In genomic region chr2:47169784-47170183, GRCh38 we compare ENCODE assay signal across 13 cellular contexts. TPM values are rescaled to one million over a fixed set of nuclear protein-coding genes. Genes with fewer than 3 reads are reported as not detected.
DNase-seq lines count a peak whose midpoint lies in the region; ATAC-seq, FAIRE-seq and TF ChIP-seq lines count a peak whose summit lies in the region.
"Had no signal": no experiment of that assay in that cellular context is flagged by ENCODE, and none has a peak within 500 bp of the region (broad histone marks: within the 10 kb centered on the region; RNA-seq: fewer than 3 reads in every experiment).

No MANE protein-coding gene starts in this region.

- no peaks in the 10 kb centered on the region for H3K9me2 ChIP-seq in GM23248 (ENCODE audit: insufficient read depth)

- DNase-seq in A549 (ENCODE audit: low read depth in 1 of 2, low spot score in 1 of 2) (no peak), GM23248 (no peak), coronary artery (ENCODE audit: low spot score) (no peak), GM19240 (ENCODE audit: insufficient read length, low spot score) (no peak), NCI-H510A (lab: John Stamatoyannopoulos, UW) (no peak), foreskin melanocyte (no peak), Caco-2 (no peak)
- DNase-seq: left ventricle myocardium superior; stimulated activated CD4-positive, alpha-beta T cell treated with anti-CD3 and anti-CD28 coated beads, Interleukin-12 subunit alpha, Interleukin-12 subunit beta, amount 100 ng/mL, for 4 hours had no signal

- in situ Hi-C loops in GM23248 (cut with MboI): no loop called here

- H3K4me2 ChIP-seq in A549 (peak overlapping the region; percentile 90), GM23248 (ENCODE audit: unreplicated experiment) (peak overlapping the region; percentile 85)

- peaks cover 91% of the 10 kb centered on the region for H3F3A ChIP-seq in GM23248 (ENCODE audit: insufficient read depth)

- WGBS in A549 (ENCODE audit: missing lambda C conversion rate): 61% methylated on average over 2 of the region's 2 CpGs
- WGBS in GM23248 (ENCODE audit: low coverage in 1 of 2, low lambda C conversion rate in 2 of 2, missing lambda C conversion rate in 2 of 2), 2 experiments: 18 to 21% methylated on average over 2 of the region's 2 CpGs

- TF ChIP-seq RAD21 in A549 (conservative IDR thresholded peaks at IDR 0.05 in 1 of 2, IDR thresholded peaks at IDR 0.05 in 1 of 2): no peak

- H2AFZ ChIP-seq in GM23248: no peak overlapping the region

- no peaks in the 10 kb centered on the region for H3K27me3 Mint-ChIP-seq in nephron (ENCODE audit: low read depth)
- no peaks in the 10 kb centered on the region for H3K27me3 Mint-ChIP-seq in Caco-2 (ENCODE audit: insufficient read depth, unreplicated experiment)

- H3K4me1 Mint-ChIP-seq in nephron (peaks cover 69% of the 10 kb centered on the region), Caco-2 (ENCODE audit: low read depth, unreplicated experiment) (peaks cover 46% of the 10 kb centered on the region)

- H3K9me3 ChIP-seq in A549 (no peaks in the 10 kb centered on the region), GM23248 (ENCODE audit: low read depth) (no peaks in the 10 kb centered on the region), Caco-2 (no peaks in the 10 kb centered on the region)
- H3K9me3 ChIP-seq: neutrophil had no signal

- no peak for TF ChIP-seq EP300 in A549 (IDR thresholded peaks at IDR 0.05)

- peaks cover 91% of the 10 kb centered on the region for H3K4me1 ChIP-seq in A549
- H3K4me1 ChIP-seq in GM23248 (ENCODE audit: insufficient read depth): peaks cover 76% of the 10 kb centered on the region
- peaks cover 48% of the 10 kb centered on the region for H3K4me1 ChIP-seq in Caco-2

- intact Hi-C loops in Caco-2 (cut with micrococcal nuclease; ENCODE audit: unreplicated experiment): no loop called here

- no peaks in the 10 kb centered on the region for H3K9me3 Mint-ChIP-seq in nephron
- no peaks in the 10 kb centered on the region for H3K9me3 Mint-ChIP-seq in Caco-2 (ENCODE audit: unreplicated experiment)

- peaks cover 68% of the 10 kb centered on the region for H4K20me1 ChIP-seq in GM23248 (ENCODE audit: insufficient read depth)

- H3K36me3 Mint-ChIP-seq in nephron (ENCODE audit: low read depth): peaks cover 41% of the 10 kb centered on the region
- peaks cover 99% of the 10 kb centered on the region for H3K36me3 Mint-ChIP-seq in Caco-2 (ENCODE audit: insufficient read depth, unreplicated experiment)

- no peak overlapping the region; a peak in 1 of 6 replicates for H3K27ac ChIP-seq in A549
- H3K27ac ChIP-seq in GM23248: peak overlapping the region; percentile 49
- H3K27ac ChIP-seq in coronary artery: peak overlapping the region in 1 of 2 donors; percentile 44
- H3K27ac ChIP-seq: neutrophil had no signal

- FAIRE-seq in A549 (lab: Jason Lieb, UNC): no peak
- FAIRE-seq: colon had no signal

- H3K4me3 ChIP-seq in A549: no peak overlapping the region
- peak overlapping the region; percentile 97 for H3K4me3 ChIP-seq in GM23248
- H3K4me3 ChIP-seq in coronary artery: peak overlapping the region; percentile 31
- no peak overlapping the region for H3K4me3 ChIP-seq in Caco-2 (ENCODE audit: low read depth, low read length)

- TF ChIP-seq CTCF in A549 (IDR thresholded peaks at IDR 0.05) (no peak), coronary artery (IDR thresholded peaks at IDR 0.05) (no peak), nephron (IDR thresholded peaks at IDR 0.05; ENCODE audit: unreplicated experiment in 3 of 3) (no peak), Caco-2 (IDR thresholded peaks at IDR 0.05; ENCODE audit: insufficient read depth in 1 of 2, low read depth in 1 of 2, low read length in 1 of 2, severe bottlenecking in 1 of 2, unreplicated experiment in 1 of 2) (no peak)

- no peak overlapping the region for H3K4me3 Mint-ChIP-seq in nephron
- H3K4me3 Mint-ChIP-seq in Caco-2 (ENCODE audit: unreplicated experiment): no peak overlapping the region

- no TSS peak for BruUV-seq in Caco-2 (replicated peaks; lab: Mats Ljungman, UMichigan)

- H3K27me3 ChIP-seq in GM23248 (replicated peaks; ENCODE audit: insufficient read depth) (no peaks in the 10 kb centered on the region), Caco-2 (replicated peaks; ENCODE audit: control insufficient read depth, insufficient read depth, low read length) (no peaks in the 10 kb centered on the region)
- H3K27me3 ChIP-seq: neutrophil had no signal

- ATAC-seq in A549: no peak
- ATAC-seq: left ventricle myocardium superior had no signal

- H3K9ac ChIP-seq in GM23248: peak overlapping the region; percentile 64

- H3K36me3 ChIP-seq in GM23248 (ENCODE audit: low read depth) (peaks cover 63% of the 10 kb centered on the region), Caco-2 (ENCODE audit: control insufficient read depth, insufficient read depth, low read length) (no peaks in the 10 kb centered on the region)

- H3K27ac Mint-ChIP-seq in nephron (peak overlapping the region in 2 of 3 experiments; percentile 16 to 23), Caco-2 (ENCODE audit: unreplicated experiment) (no peak overlapping the region)

- no peak for TF ChIP-seq POLR2A in A549 (IDR thresholded peaks at IDR 0.05; ENCODE audit: low read length)

- H3K79me2 ChIP-seq in GM23248 (ENCODE audit: insufficient read depth): peaks cover 99% of the 10 kb centered on the region

- POLR2A ChIA-PET in A549 (lab: Yijun Ruan, JAX): no interaction called here
- POLR2A ChIA-PET in Caco-2 (lab: Charles Lee): interaction anchor here (1.3 kb wide), 1 partner anchor 143 kb away, joined by 3 read pairs; no protein-coding TSS in a partner anchor

- CTCF ChIA-PET in A549 (lab: Yijun Ruan, JAX) (interaction anchor here (1.1 to 1.5 kb wide), 3 partner anchors 15 to 154 kb away, joined by 3 to 6 read pairs (median 4); partner anchors contain the start of gene STPG4), Caco-2 (lab: Charles Lee) (interaction anchor here (1.4 kb wide), 1 partner anchor 143 kb away, joined by 7 read pairs; no protein-coding TSS in a partner anchor)

TF ChIP-seq in A549, 52 proteins besides CTCF, POLR2A, EP300 and RAD21:
- no peak for TF ChIP-seq BHLHE40 (IDR thresholded peaks at IDR 0.05; ENCODE audit: low read depth, low read length)
- TF ChIP-seq HOXB5 (CRISPR knock-in tag; IDR thresholded peaks at IDR 0.05): no peak
- no peak for TF ChIP-seq CHD2 (IDR thresholded peaks at IDR 0.05; ENCODE audit: low read length, partially characterized antibody)
- no peak for TF ChIP-seq JUNB (IDR thresholded peaks at IDR 0.05)
- TF ChIP-seq ELK1 (IDR thresholded peaks at IDR 0.05; ENCODE audit: low read depth, low read length): no peak
- no peak for TF ChIP-seq ZNF302 (CRISPR knock-in tag; IDR thresholded peaks at IDR 0.05)
- TF ChIP-seq ZC3H11A (IDR thresholded peaks at IDR 0.05): no peak
- no peak for TF ChIP-seq CHD4 (IDR thresholded peaks at IDR 0.05; ENCODE audit: borderline replicate concordance)
- TF ChIP-seq SREBF2 (IDR thresholded peaks at IDR 0.05): no peak
- no peak for TF ChIP-seq NR3C1 (IDR thresholded peaks at IDR 0.05)
- no peak for TF ChIP-seq MAX (IDR thresholded peaks at IDR 0.05)
- TF ChIP-seq CBX8 (IDR thresholded peaks at IDR 0.05): no peak
- TF ChIP-seq SMC3 (IDR thresholded peaks at IDR 0.05): no peak
- no peak for TF ChIP-seq HOXB13 (CRISPR knock-in tag; IDR thresholded peaks at IDR 0.05; ENCODE audit: low read depth)

RNA-seq across cellular contexts. Expression of gene CALM2, which starts 6.5 kb away (rescaled TPM):
- polyA plus RNA-seq in A549 (2011; rRNA removed) (1,000 and 1,652 TPM in 2 replicates), A549 (2017; fragmentation: RNase III; extraction: RNeasy Plus Mini Kit Qiagen cat#74134 plus additional on column Dnase treatment) (1,376 to 1,704 TPM (median 1,440 TPM) in 3 replicates), GM23248 (2016; fragmentation: Nextera tagmentation; extraction: Ambion mirVana) (2,147 and 2,171 TPM in 2 replicates)
- polyA plus RNA-seq in A549 (2012; cell fraction: cytosol; rRNA removed): 421 and 548 TPM in 2 replicates
- 121 and 248 TPM in 2 replicates for polyA plus RNA-seq in A549 (2012; cell fraction: nucleus; rRNA removed)
- 173 and 174 TPM in 2 replicates for polyA minus RNA-seq in A549 (2011; rRNA and poly(A)+ RNA removed)
- total RNA-seq in GM23248 (2014; rRNA removed; shearing (Covaris generic)): 1,056 and 1,083 TPM in 2 replicates
- total RNA-seq in Caco-2 (2022): 806 and 843 TPM in 2 replicates

RNA-seq across cellular contexts. Expression of gene STPG4, which starts 14.7 kb away (rescaled TPM):
- polyA plus RNA-seq in A549 (2011; rRNA removed) (0.09 and 0.13 TPM in 2 replicates), A549 (2017; fragmentation: RNase III; extraction: RNeasy Plus Mini Kit Qiagen cat#74134 plus additional on column Dnase treatment) (0.05 to 0.16 TPM (median 0.14 TPM) in 3 replicates), GM23248 (2016; fragmentation: Nextera tagmentation; extraction: Ambion mirVana) (not detected in 2 replicates)
- 0.13 TPM in 1 of 2 replicates, not detected in the other for polyA plus RNA-seq in A549 (2012; cell fraction: cytosol; rRNA removed)
- polyA plus RNA-seq in A549 (2012; cell fraction: nucleus; rRNA removed): 0.12 and 0.33 TPM in 2 replicates
- 0.29 and 0.33 TPM in 2 replicates for polyA minus RNA-seq in A549 (2011; rRNA and poly(A)+ RNA removed)
- not detected in 2 replicates for total RNA-seq in GM23248 (2014; rRNA removed; shearing (Covaris generic))
- total RNA-seq in Caco-2 (2022): 0.46 and 0.79 TPM in 2 replicates
- total RNA-seq: left ventricle myocardium superior had no signal
- polyA plus RNA-seq: esophagus had no signal

Comparison
In these comparisons a context has a peak if more than half of its experiments do, and no peak if none do; other contexts are left out.
1. H3K4me3 ChIP-seq: peak in GM23248 (single experiment) and coronary artery (single experiment); none in A549 (single experiment) and Caco-2 (single experiment).